In genomic region chr2:164952057-164952702, GRCh38 we compare ENCODE assay signal across 17 cellular contexts. TPM values are rescaled to one million over a fixed set of nuclear protein-coding genes. Genes with fewer than 3 reads are reported as not detected.
"Had no signal": no experiment of that assay in that cellular context is flagged by ENCODE, and none has a peak within 500 bp of the region (broad histone marks: within the 10 kb centered on the region; RNA-seq: fewer than 3 reads in every experiment).

No MANE protein-coding gene starts in this region.

- H3K4me1 ChIP-seq: lower lobe of right lung, parathyroid adenoma had no signal

- H3K4me3 ChIP-seq: gastroesophageal sphincter, heart right ventricle, lower lobe of right lung, tibial nerve, uterus had no signal

- H3K36me3 ChIP-seq: gastroesophageal sphincter, heart right ventricle, lower lobe of right lung, tibial nerve, uterus had no signal

- H3K9ac ChIP-seq: parathyroid adenoma had no signal

- H3K79me2 ChIP-seq: parathyroid adenoma had no signal

- H3K27me3 ChIP-seq: tibial nerve had no signal

- ATAC-seq: activated CD8-positive, alpha-beta memory T cell treated with anti-CD3 and anti-CD28 coated beads, Interleukin-2, amount 10 ng/mL, durations not matched to agents 7 days and 5 days; gastroesophageal sphincter; heart right ventricle; left colon; lower lobe of right lung; naive thymus-derived CD4-positive, alpha-beta T cell had no signal

- H3K9me3 ChIP-seq: gastroesophageal sphincter, heart right ventricle, lower lobe of right lung, tibial nerve, uterus had no signal

- H3K27ac ChIP-seq: gastroesophageal sphincter, heart right ventricle, lower lobe of right lung, parathyroid adenoma, tibial nerve, uterus had no signal

- H2AFZ ChIP-seq: parathyroid adenoma had no signal

- DNase-seq: activated CD4-positive, alpha-beta T cell treated with anti-CD3 and anti-CD28 coated beads, Interleukin-2, amount 50 U/mL, for 48 hours; activated CD4-positive, CD25-positive, alpha-beta regulatory T cell treated with anti-CD3 and anti-CD28 coated beads, Interleukin-2, amount 50 U/mL, for 72 hours; activated CD8-positive, alpha-beta memory T cell treated with anti-CD3 and anti-CD28 coated beads, Interleukin-2, amount 10 ng/mL, durations not matched to agents 7 days and 5 days; activated naive CD4-positive, alpha-beta T cell treated with anti-CD3 and anti-CD28 coated beads for 36 hours; activated T-cell treated with anti-CD3 and anti-CD28 coated beads, Interleukin-2, amount 50 U/mL, for 1 hour; erythroblast; heart right ventricle; left colon; lower lobe of right lung; naive thymus-derived CD4-positive, alpha-beta T cell; stimulated activated CD4-positive, alpha-beta T cell treated with anti-CD3 and anti-CD28 coated beads, Interleukin-2, amount 100 ng/mL, for 48 hours; stimulated activated naive CD4-positive, alpha-beta T cell; uterus had no signal

RNA-seq across cellular contexts. Expression of gene SLC38A11, which starts 3.1 kb away (rescaled TPM):
- total RNA-seq: activated CD8-positive, alpha-beta memory T cell treated with anti-CD3 and anti-CD28 coated beads, Interleukin-2, amount 10 ng/mL, durations not matched to agents 7 days and 5 days; activated naive CD4-positive, alpha-beta T cell treated with anti-CD3 and anti-CD28 coated beads for 36 hours; activated T-helper 2 cell treated with anti-CD3 and anti-CD28 coated beads, Interferon-gamma antibody, Interleukin-2, Interleukin-4, amounts not matched to agents 10 μg/mL and 5 μg/mL and 100 μg/mL, durations not matched to agents 14 hours and 24 hours and 36 hours had no signal
- polyA plus RNA-seq: naive thymus-derived CD4-positive, alpha-beta T cell had no signal
